2 cellular contexts compared by ENCODE assay signal in genomic region chr15:41464889-41465580, GRCh38.
TF ChIP-seq lines count a peak whose summit lies in the region.

No MANE protein-coding gene starts in this region.

TF ChIP-seq in HepG2, 621 proteins besides CTCF, POLR2A, EP300 and RAD21:
- TF ChIP-seq ETV5 (CRISPR knock-in tag; IDR thresholded peaks at IDR 0.05; ENCODE audit: borderline replicate concordance), result no peak
- TF ChIP-seq, protein P1, sequence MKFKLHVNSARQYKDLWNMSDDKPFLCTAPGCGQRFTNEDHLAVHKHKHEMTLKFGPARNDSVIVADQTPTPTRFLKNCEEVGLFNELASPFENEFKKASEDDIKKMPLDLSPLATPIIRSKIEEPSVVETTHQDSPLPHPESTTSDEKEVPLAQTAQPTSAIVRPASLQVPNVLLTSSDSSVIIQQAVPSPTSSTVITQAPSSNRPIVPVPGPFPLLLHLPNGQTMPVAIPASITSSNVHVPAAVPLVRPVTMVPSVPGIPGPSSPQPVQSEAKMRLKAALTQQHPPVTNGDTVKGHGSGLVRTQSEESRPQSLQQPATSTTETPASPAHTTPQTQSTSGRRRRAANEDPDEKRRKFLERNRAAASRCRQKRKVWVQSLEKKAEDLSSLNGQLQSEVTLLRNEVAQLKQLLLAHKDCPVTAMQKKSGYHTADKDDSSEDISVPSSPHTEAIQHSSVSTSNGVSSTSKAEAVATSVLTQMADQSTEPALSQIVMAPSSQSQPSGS (CRISPR knock-in tag; IDR thresholded peaks at IDR 0.05), result no peak
- TF ChIP-seq HNRNPK (IDR thresholded peaks at IDR 0.05; ENCODE audit: low read depth, low read length, poor library complexity, severe bottlenecking), result peak; percentile 83
TF ChIP-seq in HepG2: peak in this region for 1.

TF ChIP-seq in endothelial cell of umbilical vein, 7 proteins besides CTCF, POLR2A, EP300 and RAD21:
- no peak for TF ChIP-seq GATA2 (IDR thresholded peaks at IDR 0.05; ENCODE audit: insufficient read depth, insufficient read length, low read depth, low read length)
- no peak for TF ChIP-seq EZH2 (IDR thresholded peaks at IDR 0.05; ENCODE audit: borderline replicate concordance, low read depth, low read length, severe bottlenecking)
